Comparison of ENCODE assay signal across 8 cellular contexts in the genomic region with DNA sequence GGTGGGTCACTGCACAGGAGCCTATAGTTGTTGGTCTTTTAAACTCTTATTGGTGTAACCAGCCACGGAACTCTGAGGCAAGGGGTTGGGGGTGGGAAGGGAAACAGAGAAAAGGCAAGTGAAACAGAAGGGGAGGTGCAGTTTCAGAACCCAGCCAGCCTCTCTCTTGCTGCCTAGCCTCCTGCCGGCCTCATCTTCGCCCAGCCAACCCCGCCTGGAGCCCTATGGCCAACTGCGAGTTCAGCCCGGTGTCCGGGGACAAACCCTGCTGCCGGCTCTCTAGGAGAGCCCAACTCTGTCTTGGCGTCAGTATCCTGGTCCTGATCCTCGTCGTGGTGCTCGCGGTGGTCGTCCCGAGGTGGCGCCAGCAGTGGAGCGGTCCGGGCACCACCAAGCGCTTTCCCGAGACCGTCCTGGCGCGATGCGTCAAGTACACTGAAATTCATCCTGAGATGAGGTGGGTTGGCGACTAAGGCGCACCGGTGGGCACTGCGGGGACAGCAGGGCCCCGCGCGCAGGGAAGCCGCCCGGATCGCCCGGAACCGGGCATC. TPM values are rescaled to one million over a fixed set of nuclear protein-coding genes. Genes with fewer than 3 reads are reported as not detected.
DNase-seq lines count a peak whose midpoint lies in the region; ATAC-seq and TF ChIP-seq lines count a peak whose summit lies in the region.

TSS of gene CD38 (plus strand) at position 138 of the 551 bp plus-strand sequence. CDS start at position 225, 87 bp downstream.

- H3K27me3 Mint-ChIP-seq in WTC11 (ENCODE audit: low read depth), result peaks cover 69% of the 10 kb centered on the region
- no peaks in the 10 kb centered on the region for H3K27me3 Mint-ChIP-seq in natural killer cell treated with Interleukin-12 subunit alpha and Interleukin-12 subunit beta and Interleukin-15 and Interleukin-18, amount 100 ng/mL, for 72 hours

- H3K4me1 ChIP-seq in BLaER1 treated with 17β-estradiol and CSF1 and Interleukin-3, amounts not matched to agents 10 nM and 100 nM, result peaks cover 36 to 80% (median 64%) of the 10 kb centered on the region in 10 experiments
- no peaks in the 10 kb centered on the region for H3K4me1 ChIP-seq in urinary bladder (ENCODE audit: insufficient read depth)

- H3K27ac Mint-ChIP-seq in WTC11, result no peak within 1 kb of the TSS
- H3K27ac Mint-ChIP-seq in natural killer cell treated with Interleukin-12 subunit alpha and Interleukin-12 subunit beta and Interleukin-15 and Interleukin-18, amount 100 ng/mL, for 72 hours, result peak within 1 kb of the TSS; percentile 86 to 97

- 4% methylated on average over 36 of the region's 36 CpGs for WGBS in urinary bladder

- peak; percentile 35 for DNase-seq in WTC11 (ENCODE audit: low spot score)
- DNase-seq in natural killer cell treated with Interleukin-12 subunit alpha and Interleukin-12 subunit beta and Interleukin-15 and Interleukin-18, amount 100 ng/mL, for 72 hours (ENCODE audit: low spot score), result peak; percentile 79
- DNase-seq in putamen (ENCODE audit: low spot score), result no peak

- H3K9ac ChIP-seq in BLaER1 treated with 17β-estradiol and CSF1 and Interleukin-3, amounts not matched to agents 10 nM and 100 nM, result peak within 1 kb of the TSS; percentile 46 to 96 (median 84)

- H3K4me3 ChIP-seq in BLaER1 treated with 17β-estradiol and CSF1 and Interleukin-3, amounts not matched to agents 10 nM and 100 nM, result peak within 1 kb of the TSS; percentile 63 to 93 (median 86)
- H3K4me3 ChIP-seq in urinary bladder (ENCODE audit: low read depth, low read length), result peak within 1 kb of the TSS; percentile 41

- TF ChIP-seq CTCF in WTC11 (IDR thresholded peaks at IDR 0.05), result no peak

- H3K4me1 Mint-ChIP-seq in WTC11, result peaks cover 7% of the 10 kb centered on the region
- H3K4me1 Mint-ChIP-seq in natural killer cell treated with Interleukin-12 subunit alpha and Interleukin-12 subunit beta and Interleukin-15 and Interleukin-18, amount 100 ng/mL, for 72 hours (ENCODE audit: low read depth in 2 of 2), result peaks cover 64 to 76% of the 10 kb centered on the region in 2 donors

- H3K36me3 Mint-ChIP-seq in WTC11, result no peaks in the 10 kb centered on the region
- H3K36me3 Mint-ChIP-seq in natural killer cell treated with Interleukin-12 subunit alpha and Interleukin-12 subunit beta and Interleukin-15 and Interleukin-18, amount 100 ng/mL, for 72 hours, result peaks cover 25% of the 10 kb centered on the region

- peaks cover 0 to 21% (median 0%) of the 10 kb centered on the region in 11 experiments; a peak in 5 of 22 replicates for H3K27me3 ChIP-seq in BLaER1 treated with 17β-estradiol and CSF1 and Interleukin-3, amounts not matched to agents 10 nM and 100 nM

- peak within 1 kb of the TSS; percentile 80 to 95 (median 87) for H3K4me2 ChIP-seq in BLaER1 treated with 17β-estradiol and CSF1 and Interleukin-3, amounts not matched to agents 10 nM and 100 nM

- ATAC-seq in GM19324 (IDR thresholded peaks at IDR 0.05; ENCODE audit: low FRiP score, unreplicated experiment) (peak; percentile 77), HG03432 (IDR thresholded peaks at IDR 0.05; ENCODE audit: unreplicated experiment) (peak; percentile 76), WTC11 (peak; percentile 87), esophagus mucosa (peak; percentile 42)
- peak; percentile 76 to 77 for ATAC-seq in natural killer cell treated with Interleukin-12 subunit alpha and Interleukin-12 subunit beta and Interleukin-15 and Interleukin-18, amount 100 ng/mL, for 72 hours

- peak within 1 kb of the TSS; percentile 74 for H3K4me3 Mint-ChIP-seq in WTC11
- peak within 1 kb of the TSS; percentile 89 for H3K4me3 Mint-ChIP-seq in natural killer cell treated with Interleukin-12 subunit alpha and Interleukin-12 subunit beta and Interleukin-15 and Interleukin-18, amount 100 ng/mL, for 72 hours

- peaks cover 0 to 32% (median 19%) of the 10 kb centered on the region in 11 experiments; a peak in 16 of 22 replicates for H3K9me3 ChIP-seq in BLaER1 treated with 17β-estradiol and CSF1 and Interleukin-3, amounts not matched to agents 10 nM and 100 nM (replicated peaks in 1 of 11)

- peaks cover 0 to 30% (median 27%) of the 10 kb centered on the region in 11 experiments; a peak in 16 of 22 replicates for H3K36me3 ChIP-seq in BLaER1 treated with 17β-estradiol and CSF1 and Interleukin-3, amounts not matched to agents 10 nM and 100 nM
- H3K36me3 ChIP-seq in urinary bladder (ENCODE audit: insufficient read depth), result no peaks in the 10 kb centered on the region

- H3K9me3 Mint-ChIP-seq in WTC11, result no peaks in the 10 kb centered on the region
- peaks cover 4% of the 10 kb centered on the region for H3K9me3 Mint-ChIP-seq in natural killer cell treated with Interleukin-12 subunit alpha and Interleukin-12 subunit beta and Interleukin-15 and Interleukin-18, amount 100 ng/mL, for 72 hours

- CTCF ChIA-PET in WTC11 (lab: Charles Lee), result interaction anchor here (1.4 kb wide), 1 partner anchor 27 kb away, joined by 10 read pairs; no protein-coding TSS in a partner anchor

- peaks cover 0 to 15% (median 0%) of the 10 kb centered on the region in 11 experiments; a peak in 2 of 22 replicates for H4K20me1 ChIP-seq in BLaER1 treated with 17β-estradiol and CSF1 and Interleukin-3, amounts not matched to agents 10 nM and 100 nM

- POLR2A ChIA-PET in WTC11 (lab: Charles Lee), result no interaction called here

- H3K27ac ChIP-seq in BLaER1 treated with 17β-estradiol and CSF1 and Interleukin-3, amounts not matched to agents 10 nM and 100 nM, result peak within 1 kb of the TSS in 10 of 11 experiments; percentile 39 to 97 (median 87); a peak in 20 of 22 replicates
- H3K27ac ChIP-seq in urinary bladder (ENCODE audit: low read depth), result no peak within 1 kb of the TSS

TF ChIP-seq in WTC11, 78 proteins besides CTCF, POLR2A, EP300 and RAD21 (continues in another document):
- TF ChIP-seq ARID4B (CRISPR knock-in tag; IDR thresholded peaks at IDR 0.05; ENCODE audit: borderline replicate concordance) (no peak), NR2C2 (CRISPR knock-in tag; IDR thresholded peaks at IDR 0.05) (no peak), ESRRA (CRISPR knock-in tag; IDR thresholded peaks at IDR 0.05; ENCODE audit: borderline replicate concordance) (no peak)
- TF ChIP-seq, protein P1, sequence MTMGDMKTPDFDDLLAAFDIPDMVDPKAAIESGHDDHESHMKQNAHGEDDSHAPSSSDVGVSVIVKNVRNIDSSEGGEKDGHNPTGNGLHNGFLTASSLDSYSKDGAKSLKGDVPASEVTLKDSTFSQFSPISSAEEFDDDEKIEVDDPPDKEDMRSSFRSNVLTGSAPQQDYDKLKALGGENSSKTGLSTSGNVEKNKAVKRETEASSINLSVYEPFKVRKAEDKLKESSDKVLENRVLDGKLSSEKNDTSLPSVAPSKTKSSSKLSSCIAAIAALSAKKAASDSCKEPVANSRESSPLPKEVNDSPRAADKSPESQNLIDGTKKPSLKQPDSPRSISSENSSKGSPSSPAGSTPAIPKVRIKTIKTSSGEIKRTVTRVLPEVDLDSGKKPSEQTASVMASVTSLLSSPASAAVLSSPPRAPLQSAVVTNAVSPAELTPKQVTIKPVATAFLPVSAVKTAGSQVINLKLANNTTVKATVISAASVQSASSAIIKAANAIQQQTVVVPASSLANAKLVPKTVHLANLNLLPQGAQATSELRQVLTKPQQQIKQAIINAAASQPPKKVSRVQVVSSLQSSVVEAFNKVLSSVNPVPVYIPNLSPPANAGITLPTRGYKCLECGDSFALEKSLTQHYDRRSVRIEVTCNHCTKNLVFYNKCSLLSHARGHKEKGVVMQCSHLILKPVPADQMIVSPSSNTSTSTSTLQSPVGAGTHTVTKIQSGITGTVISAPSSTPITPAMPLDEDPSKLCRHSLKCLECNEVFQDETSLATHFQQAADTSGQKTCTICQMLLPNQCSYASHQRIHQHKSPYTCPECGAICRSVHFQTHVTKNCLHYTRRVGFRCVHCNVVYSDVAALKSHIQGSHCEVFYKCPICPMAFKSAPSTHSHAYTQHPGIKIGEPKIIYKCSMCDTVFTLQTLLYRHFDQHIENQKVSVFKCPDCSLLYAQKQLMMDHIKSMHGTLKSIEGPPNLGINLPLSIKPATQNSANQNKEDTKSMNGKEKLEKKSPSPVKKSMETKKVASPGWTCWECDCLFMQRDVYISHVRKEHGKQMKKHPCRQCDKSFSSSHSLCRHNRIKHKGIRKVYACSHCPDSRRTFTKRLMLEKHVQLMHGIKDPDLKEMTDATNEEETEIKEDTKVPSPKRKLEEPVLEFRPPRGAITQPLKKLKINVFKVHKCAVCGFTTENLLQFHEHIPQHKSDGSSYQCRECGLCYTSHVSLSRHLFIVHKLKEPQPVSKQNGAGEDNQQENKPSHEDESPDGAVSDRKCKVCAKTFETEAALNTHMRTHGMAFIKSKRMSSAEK (CRISPR knock-in tag; IDR thresholded peaks at IDR 0.05; ENCODE audit: borderline replicate concordance), result no peak

RNA-seq across cellular contexts. Expression of gene CD38, which starts in this region (rescaled TPM):
- total RNA-seq in WTC11 (2021) (0.17 to 0.39 TPM (median 0.37 TPM) in 3 replicates), esophagus mucosa (2.6 TPM), urinary bladder (2.0 TPM)
- 100 to 1,000 TPM in 1 of 2 donors, 10 to 100 TPM in 1; 94.7 to 179 TPM for total RNA-seq in natural killer cell treated with Interleukin-12 subunit alpha and Interleukin-12 subunit beta and Interleukin-15 and Interleukin-18, amount 100 ng/mL, for 72 hours
- 1.4 TPM for polyA plus RNA-seq in urinary bladder

Comparison
In these comparisons a context has a peak if more than half of its experiments do, and no peak if none do; other contexts are left out.
1. RNA of gene CD38 (total RNA-seq): 94.7 to 179 TPM in natural killer cell treated with Interleukin-12 subunit alpha and Interleukin-12 subunit beta and Interleukin-15 and Interleukin-18, amount 100 ng/mL, for 72 hours; 2.6 TPM in esophagus mucosa (single experiment), 2.0 TPM in urinary bladder (single experiment) and 0.17 to 0.39 TPM in WTC11; every median in the first group is over 10 times any median in the second.
2. Peak in DNase-seq and ATAC-seq in WTC11; RNA of the gene not detected or under 1 TPM.
3. Peak in every context shown above with its lines, with median percentiles within 50 percentile points of each other: ATAC-seq.